In the genomic region with DNA sequence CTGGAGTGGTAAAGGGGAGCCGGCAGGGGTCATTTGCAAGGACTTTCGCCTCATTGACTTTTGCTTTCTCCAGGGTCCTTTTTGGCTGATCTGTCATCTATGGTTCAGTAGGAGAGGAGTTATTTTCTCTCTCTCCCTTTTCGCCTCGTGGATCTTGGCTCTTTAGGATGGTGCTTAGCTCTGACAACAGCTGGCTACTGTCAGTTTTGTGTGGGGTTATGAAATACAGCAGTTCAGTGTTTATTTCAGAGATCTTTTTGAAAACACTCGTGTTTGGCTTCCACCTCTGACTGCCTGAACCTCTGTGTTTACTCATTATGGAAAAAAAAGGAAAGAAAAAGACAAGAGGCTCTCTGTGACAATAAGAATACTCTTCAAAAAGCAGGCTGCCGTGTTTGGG, we compare ENCODE assay signal across 23 cellular contexts.
A peak's percentile ranks its signal among the peaks of the same experiment; 100 is the strongest.
DNase-seq lines count a peak whose midpoint lies in the region; ATAC-seq and TF ChIP-seq lines count a peak whose summit lies in the region.
"Had no signal": no experiment of that assay in that cellular context is flagged by ENCODE, and none has a peak within 500 bp of the region (broad histone marks: within the 10 kb centered on the region; RNA-seq: fewer than 3 reads in every experiment).

No MANE protein-coding gene starts in this region.

- H2AK9ac ChIP-seq in IMR-90 (replicated peaks; ENCODE audit: low read depth, low read length, poor library complexity): no peak overlapping the region

- intact Hi-C loops in IMR-90 (cut with micrococcal nuclease): loop anchor here (2.0 to 10.0 kb wide), 3 partner anchors 60 to 288 kb away; no protein-coding TSS in a partner anchor

- H3K4me1 Mint-ChIP-seq in nephron (peaks cover 35% of the 10 kb centered on the region), T-cell (no peaks in the 10 kb centered on the region)
- H3K4me1 Mint-ChIP-seq: activated naive CD8-positive, alpha-beta T cell treated with anti-CD3 and anti-CD28 coated beads, Interleukin-2, amount 10 ng/mL, durations not matched to agents 7 days and 5 days; CD4-positive, alpha-beta memory T cell; immature natural killer cell had no signal

- no peaks in the 10 kb centered on the region for H3K9me1 ChIP-seq in IMR-90 (ENCODE audit: insufficient read depth, low read length)

- no peak overlapping the region for H2AK5ac ChIP-seq in IMR-90 (ENCODE audit: low read depth, low read length)

- H3K27ac ChIP-seq in AG04450 (ENCODE audit: low read depth, low read length) (peak overlapping the region; percentile 40), IMR-90 (ENCODE audit: insufficient read depth, low read length) (peak overlapping the region; percentile 86)
- H3K27ac ChIP-seq: KMS-11, neural progenitor cell, transverse colon had no signal

- H3K9ac ChIP-seq in IMR-90 (ENCODE audit: low read depth, low read length): peak overlapping the region; percentile 50
- H3K9ac ChIP-seq: KMS-11, neural progenitor cell had no signal

- H3K56ac ChIP-seq in IMR-90 (ENCODE audit: extremely low read depth, insufficient read depth, low read length): peak overlapping the region; percentile 48; the same call in 1 of the 2 replicates

- H3K27ac Mint-ChIP-seq in nephron: peak overlapping the region; percentile 81 to 90 (median 83)
- H3K27ac Mint-ChIP-seq in T-cell: no peak overlapping the region
- H3K27ac Mint-ChIP-seq: activated naive CD8-positive, alpha-beta T cell treated with anti-CD3 and anti-CD28 coated beads, Interleukin-2, amount 10 ng/mL, durations not matched to agents 7 days and 5 days; activated T-helper 1 cell treated with anti-CD3 and anti-CD28 coated beads, Interleukin-12 subunit alpha, Interleukin-12 subunit beta, Interleukin-2, Interleukin-4 antibody, amounts not matched to agents 30 ng/mL and 10 ng/mL and 1 ng/mL, durations not matched to agents 14 hours and 24 hours and 36 hours; CD4-positive, alpha-beta memory T cell; immature natural killer cell; neural progenitor cell; T-helper 2 cell treated with Interferon-gamma antibody and Interleukin-4, amounts not matched to agents 5 μg/mL and 100 μg/mL, for 36 hours had no signal

- H3K23ac ChIP-seq in IMR-90 (ENCODE audit: low read depth, low read length): peak overlapping the region; percentile 42; the same call in 1 of the 2 replicates

- H3K27me3 ChIP-seq in AG04450 (ENCODE audit: control insufficient read depth, insufficient read depth, low read length) (no peaks in the 10 kb centered on the region), IMR-90 (ENCODE audit: control insufficient read depth, insufficient read depth, low read length) (no peaks in the 10 kb centered on the region), H7 (ENCODE audit: control insufficient read depth, insufficient read depth, low read length) (no peaks in the 10 kb centered on the region)
- H3K27me3 ChIP-seq: neural progenitor cell, transverse colon had no signal

- H3K36me3 ChIP-seq in IMR-90 (ENCODE audit: control insufficient read depth, insufficient read depth, low read length) (no peaks in the 10 kb centered on the region), H7 (replicated peaks; ENCODE audit: control insufficient read depth, insufficient read depth, low read length) (no peaks in the 10 kb centered on the region)
- H3K36me3 ChIP-seq: neural progenitor cell, transverse colon had no signal

- no peak for TF ChIP-seq RAD21 in IMR-90 (IDR thresholded peaks at IDR 0.05; ENCODE audit: low read length)

- peak; percentile 66 for ATAC-seq in IMR-90 (ENCODE audit: low read depth)
- ATAC-seq in T-cell (replicated peaks in 1 of 4): no peak
- ATAC-seq in HG03045 (IDR thresholded peaks at IDR 0.05; ENCODE audit: unreplicated experiment): no peak
- ATAC-seq: HCT116 had no signal

- peak overlapping the region; percentile 56; the same call in 1 of the 2 replicates for H4K91ac ChIP-seq in IMR-90 (ENCODE audit: insufficient read depth, low read depth, low read length)

- peak overlapping the region; percentile 98 for H3K18ac ChIP-seq in IMR-90 (ENCODE audit: low read depth, low read length)

- no peak for TF ChIP-seq CTCF in AG04450 (IDR thresholded peaks at IDR 0.05; ENCODE audit: low read depth, low read length)
- no peak for TF ChIP-seq CTCF in IMR-90 (conservative IDR thresholded peaks at IDR 0.05; ENCODE audit: low read depth, low read length)
- no peak for TF ChIP-seq CTCF in nephron (IDR thresholded peaks at IDR 0.05; ENCODE audit: unreplicated experiment in 3 of 3)

- H3K4me3 Mint-ChIP-seq in nephron (peak overlapping the region in 1 of 3 experiments; percentile 5), T-cell (no peak overlapping the region)
- H3K4me3 Mint-ChIP-seq: activated naive CD8-positive, alpha-beta T cell treated with anti-CD3 and anti-CD28 coated beads, Interleukin-2, amount 10 ng/mL, durations not matched to agents 7 days and 5 days; activated T-helper 1 cell treated with anti-CD3 and anti-CD28 coated beads, Interleukin-12 subunit alpha, Interleukin-12 subunit beta, Interleukin-2, Interleukin-4 antibody, amounts not matched to agents 30 ng/mL and 10 ng/mL and 1 ng/mL, durations not matched to agents 14 hours and 24 hours and 36 hours; CD4-positive, alpha-beta memory T cell; immature natural killer cell; neural progenitor cell; T-helper 2 cell treated with Interferon-gamma antibody and Interleukin-4, amounts not matched to agents 5 μg/mL and 100 μg/mL, for 36 hours had no signal

- no peaks in the 10 kb centered on the region for H3K9me3 ChIP-seq in AG04450 (ENCODE audit: control insufficient read depth, insufficient read depth, low read length)
- no peaks in the 10 kb centered on the region for H3K9me3 ChIP-seq in IMR-90 (ENCODE audit: control insufficient read depth, insufficient read depth, low read length)
- H3K9me3 ChIP-seq: transverse colon had no signal

- no peaks in the 10 kb centered on the region for H3K79me1 ChIP-seq in IMR-90 (ENCODE audit: low read depth in 1 of 2, low read length in 2 of 2)

- CTCF ChIA-PET in AG04450 (lab: Charles Lee) (interaction anchor here (0.5 to 3.5 kb wide), 8 partner anchors 8 to 380 kb away, joined by 3 to 67 read pairs (median 4); no protein-coding TSS in a partner anchor), IMR-90 (lab: Yijun Ruan, JAX) (no interaction called here), T-cell (lab: Charles Lee) (no interaction called here)

- no peaks in the 10 kb centered on the region for H3K27me3 Mint-ChIP-seq in nephron (ENCODE audit: low read depth)
- H3K27me3 Mint-ChIP-seq in T-cell: no peaks in the 10 kb centered on the region
- H3K27me3 Mint-ChIP-seq: activated naive CD8-positive, alpha-beta T cell treated with anti-CD3 and anti-CD28 coated beads, Interleukin-2, amount 10 ng/mL, durations not matched to agents 7 days and 5 days; CD4-positive, alpha-beta memory T cell had no signal

- peak overlapping the region; percentile 79; the same call in 1 of the 2 replicates for H2BK20ac ChIP-seq in IMR-90 (ENCODE audit: low read depth, low read length)

- no peak for TF ChIP-seq POLR2A in IMR-90 (IDR thresholded peaks at IDR 0.05; ENCODE audit: low read depth, low read length)

- H4K5ac ChIP-seq in IMR-90 (ENCODE audit: low read depth, low read length): peak overlapping the region; percentile 87

- peak overlapping the region; percentile 42 for H2BK5ac ChIP-seq in IMR-90 (ENCODE audit: low read depth, low read length, poor library complexity, severe bottlenecking)

- DNase-seq in AG04450 (ENCODE audit: low read depth, low spot score): peak; percentile 33
- peak; percentile 62 for DNase-seq in IMR-90
- DNase-seq in fibroblast of peridontal ligament (ENCODE audit: extremely low read depth): peak; percentile 4
- DNase-seq in T-cell: no peak
- DNase-seq in H7: no peak
- no peak for DNase-seq in mesenteric fat pad (ENCODE audit: low spot score)
- DNase-seq: activated CD4-positive, CD25-positive, alpha-beta regulatory T cell; activated naive CD8-positive, alpha-beta T cell treated with anti-CD3 and anti-CD28 coated beads, Interleukin-2, amount 10 ng/mL, durations not matched to agents 7 days and 5 days; CD4-positive, alpha-beta memory T cell; DND-41; immature natural killer cell; NCI-H1048; NCI-H2107; NCI-H526 treated with DMSO at 0.1 percent for 48 hours; stimulated activated naive CD4-positive, alpha-beta T cell treated with Interleukin-2 at 50 U/mL for 16 hours; transverse colon had no signal

- POLR2A ChIA-PET in AG04450 (lab: Yijun Ruan, JAX) (interaction anchor here (0.6 to 2.4 kb wide), 2 partner anchors 14 to 290 kb away, joined by 5 to 7 read pairs; no protein-coding TSS in a partner anchor), IMR-90 (lab: Charles Lee; ENCODE audit: unreplicated experiment) (no interaction called here), T-cell (lab: Charles Lee) (no interaction called here)

- no TSS peak for BruUV-seq in IMR-90 (replicated peaks; lab: Mats Ljungman, UMichigan)

- H3K9me3 Mint-ChIP-seq in nephron (peaks cover 6% of the 10 kb centered on the region), T-cell (peaks cover 3 to 10% (median 6%) of the 10 kb centered on the region in 3 donors)
- H3K9me3 Mint-ChIP-seq: activated naive CD8-positive, alpha-beta T cell treated with anti-CD3 and anti-CD28 coated beads, Interleukin-2, amount 10 ng/mL, durations not matched to agents 7 days and 5 days; activated T-helper 1 cell treated with anti-CD3 and anti-CD28 coated beads, Interleukin-12 subunit alpha, Interleukin-12 subunit beta, Interleukin-2, Interleukin-4 antibody, amounts not matched to agents 30 ng/mL and 10 ng/mL and 1 ng/mL, durations not matched to agents 14 hours and 24 hours and 36 hours; neural progenitor cell had no signal

- peak overlapping the region; percentile 81 for H2AFZ ChIP-seq in IMR-90 (replicated peaks; ENCODE audit: low read length, poor library complexity)
- H2AFZ ChIP-seq: neural progenitor cell had no signal

- H3K36me3 Mint-ChIP-seq in nephron (ENCODE audit: low read depth): no peaks in the 10 kb centered on the region
- no peaks in the 10 kb centered on the region for H3K36me3 Mint-ChIP-seq in T-cell
- H3K36me3 Mint-ChIP-seq: activated naive CD8-positive, alpha-beta T cell treated with anti-CD3 and anti-CD28 coated beads, Interleukin-2, amount 10 ng/mL, durations not matched to agents 7 days and 5 days; CD4-positive, alpha-beta memory T cell; immature natural killer cell; neural progenitor cell had no signal

- H3K4me3 ChIP-seq in AG04450 (ENCODE audit: low read depth, low read length) (peak overlapping the region; percentile 12; the same call in 1 of the 2 replicates), IMR-90 (ENCODE audit: insufficient read depth, low read depth, low read length) (0 out of 2 replicates have a peak overlapping the region, but pooled peaks have one; percentile 10), H7 (ENCODE audit: insufficient read depth, low read depth, low read length) (no peak overlapping the region)
- H3K4me3 ChIP-seq: neural progenitor cell, transverse colon had no signal

- H3K4ac ChIP-seq in IMR-90 (ENCODE audit: low read depth, low read length): peak overlapping the region; percentile 66

- peak overlapping the region; percentile 49; the same call in 1 of the 3 replicates for H2BK15ac ChIP-seq in IMR-90 (ENCODE audit: low read depth, low read length)

- dilution Hi-C loops in IMR-90 (cut with HindIII; ENCODE audit: low sequenced_read_pairs, unreplicated experiment): no loop called here

- peak overlapping the region; percentile 82 for H2BK120ac ChIP-seq in IMR-90 (ENCODE audit: low read depth, low read length)

- in situ Hi-C loops in IMR-90 (cut with MboI; ENCODE audit: low sequenced_read_pairs): loop anchor here (5.0 kb wide), 1 partner anchor 372 kb away; no protein-coding TSS in a partner anchor

- peak overlapping the region; percentile 91 for H3K4me2 ChIP-seq in IMR-90 (ENCODE audit: low read depth, low read length)
- H3K4me2 ChIP-seq: KMS-11, neural progenitor cell had no signal

- peaks cover 2% of the 10 kb centered on the region; the same call in 1 of the 2 replicates for H3K4me1 ChIP-seq in IMR-90 (ENCODE audit: control insufficient read depth, insufficient read depth, low read length)
- H3K4me1 ChIP-seq: neural progenitor cell had no signal

- peak overlapping the region; percentile 59; the same call in 1 of the 2 replicates for H3K14ac ChIP-seq in IMR-90 (replicated peaks; ENCODE audit: low read depth, low read length)

- H4K8ac ChIP-seq in IMR-90 (ENCODE audit: low read depth in 2 of 2, low read length in 2 of 2): peak overlapping the region; percentile 70 to 78; a peak in 3 of 4 replicates

- no peaks in the 10 kb centered on the region for H4K20me1 ChIP-seq in IMR-90 (ENCODE audit: insufficient read depth, low read length)

- 0% methylated on average over 1 of the region's 6 CpGs; no CpG with 5 or more reads in 1 of the 2 experiments for WGBS in IMR-90 (ENCODE audit: extremely low coverage in 2 of 2, insufficient read length in 1 of 2), 2 experiments

Comparison
In these comparisons a context has a peak if more than half of its experiments do, and no peak if none do; other contexts are left out.
1. DNase-seq: peak in AG04450 (single experiment), IMR-90 (single experiment) and fibroblast of peridontal ligament (single experiment); none in T-cell (0 of 34), H7 (single experiment) and mesenteric fat pad (single experiment).
2. H3K27ac Mint-ChIP-seq: peak in nephron (3 of 3); none in T-cell (0 of 2).